In the genomic region with DNA sequence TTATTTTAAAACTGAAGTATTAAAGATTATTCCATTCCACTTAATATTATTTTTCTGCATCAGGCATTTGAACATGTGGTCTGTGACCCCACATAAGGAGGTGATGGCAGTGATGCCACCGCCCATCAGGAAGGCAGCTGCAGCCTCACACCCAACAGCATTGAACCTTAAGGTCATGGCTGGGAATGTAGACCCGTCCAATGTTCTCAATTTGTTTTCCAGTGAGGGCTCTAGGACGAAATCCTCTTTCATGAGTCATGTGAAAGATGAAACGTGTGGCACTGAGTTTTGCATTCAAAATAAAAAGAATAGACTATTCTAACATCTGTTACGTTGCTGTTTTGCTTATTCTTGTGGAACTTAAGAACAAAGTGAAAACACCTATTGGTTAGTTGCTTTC, we compare ENCODE assay signal across 13 cellular contexts.
"Had no signal": no experiment of that assay in that cellular context is flagged by ENCODE, and none has a peak within 500 bp of the region (broad histone marks: within the 10 kb centered on the region; RNA-seq: fewer than 3 reads in every experiment).

No MANE protein-coding gene starts in this region.

- H3K9me3 Mint-ChIP-seq: activated naive CD4-positive, alpha-beta T cell treated with anti-CD3 and anti-CD28 coated beads, Interleukin-2, amount 50 U/mL, for 24 hours; activated T-cell treated with anti-CD3 and anti-CD28 coated beads, Interleukin-2, amount 50 U/mL, for 24 hours; natural killer cell had no signal

- ATAC-seq: activated CD4-positive, CD25-positive, alpha-beta regulatory T cell treated with anti-CD3 and anti-CD28 coated beads, Interleukin-2, amount 50 U/mL, for 24 hours; natural killer cell; right cardiac atrium had no signal

- H3K27ac Mint-ChIP-seq: activated naive CD4-positive, alpha-beta T cell treated with anti-CD3 and anti-CD28 coated beads, Interleukin-2, amount 50 U/mL, for 24 hours; activated T-cell treated with anti-CD3 and anti-CD28 coated beads, Interleukin-2, amount 50 U/mL, for 24 hours; natural killer cell; progenitor cell of endocrine pancreas had no signal

- H3K27me3 ChIP-seq: transverse colon had no signal

- H3K27me3 Mint-ChIP-seq: progenitor cell of endocrine pancreas had no signal

- H3K4me3 ChIP-seq: transverse colon had no signal

- H3K4me1 ChIP-seq: transverse colon had no signal

- H3K36me3 ChIP-seq: transverse colon had no signal

- H3K4me3 Mint-ChIP-seq: activated naive CD4-positive, alpha-beta T cell treated with anti-CD3 and anti-CD28 coated beads, Interleukin-2, amount 50 U/mL, for 24 hours; activated T-cell treated with anti-CD3 and anti-CD28 coated beads, Interleukin-2, amount 50 U/mL, for 24 hours; natural killer cell had no signal

- H3K36me3 Mint-ChIP-seq: activated naive CD4-positive, alpha-beta T cell treated with anti-CD3 and anti-CD28 coated beads, Interleukin-2, amount 50 U/mL, for 24 hours; natural killer cell had no signal

- H3K27ac ChIP-seq: transverse colon had no signal

- H3K4me1 Mint-ChIP-seq: activated naive CD4-positive, alpha-beta T cell treated with anti-CD3 and anti-CD28 coated beads, Interleukin-2, amount 50 U/mL, for 24 hours; natural killer cell had no signal

- DNase-seq: activated effector memory CD4-positive, alpha-beta T cell treated with Interleukin-2 at 50 U/mL for 16 hours; activated T-cell treated with anti-CD3 and anti-CD28 coated beads, Interleukin-2, amount 50 U/mL, for 24 hours; hippocampal formation; midbrain; natural killer cell; right cardiac atrium; stimulated activated CD4-positive, alpha-beta T cell treated with anti-CD3 and anti-CD28 coated beads, Interleukin-12 subunit alpha, Interleukin-12 subunit beta, amount 100 ng/mL, for 4 hours; stimulated activated naive CD4-positive, alpha-beta T cell; substantia nigra; transverse colon had no signal
